1 cellular context compared by ENCODE assay signal in genomic region chr22:45503816-45504702, GRCh38.
TF ChIP-seq lines count a peak whose summit lies in the region.

No MANE protein-coding gene starts in this region.

TF ChIP-seq in HepG2, 621 proteins besides CTCF, POLR2A, EP300 and RAD21 (continued from another document):
- TF ChIP-seq HNRNPL (IDR thresholded peaks at IDR 0.05; ENCODE audit: low read depth, low read length) (0 out of 2 replicates have a peak, but pooled peaks have one; percentile 40), SKIL (CRISPR knock-in tag; IDR thresholded peaks at IDR 0.05; ENCODE audit: borderline replicate concordance) (no peak), SMC3 (IDR thresholded peaks at IDR 0.05; ENCODE audit: low read length) (no peak), NR2C2 (CRISPR knock-in tag; IDR thresholded peaks at IDR 0.05; ENCODE audit: borderline replicate concordance) (peak; percentile 74), FIP1L1 (IDR thresholded peaks at IDR 0.05; ENCODE audit: borderline replicate concordance, insufficient read depth, low read depth, low read length) (no peak), NR2F1 (CRISPR knock-in tag; IDR thresholded peaks at IDR 0.05) (peak; percentile 43 to 57; a peak in 2 of 4 replicates), HOXA3 (CRISPR knock-in tag; IDR thresholded peaks at IDR 0.05) (0 out of 2 replicates have a peak, but pooled peaks have one; percentile 22), BORCS8-MEF2B (CRISPR knock-in tag; IDR thresholded peaks at IDR 0.05) (0 out of 2 replicates have a peak, but pooled peaks have one; percentile 26), ZNF558 (CRISPR knock-in tag; IDR thresholded peaks at IDR 0.05; ENCODE audit: borderline replicate concordance) (0 out of 2 replicates have a peak, but pooled peaks have one; percentile 35), GATA4 (IDR thresholded peaks at IDR 0.05; ENCODE audit: borderline replicate concordance, low read depth) (no peak), ZNF687 (CRISPR knock-in tag; IDR thresholded peaks at IDR 0.05) (peak; percentile 84), FOXO4 (CRISPR knock-in tag; conservative IDR thresholded peaks at IDR 0.05) (0 out of 2 replicates have a peak, but pooled peaks have one; percentile 17), HES4 (CRISPR knock-in tag; IDR thresholded peaks at IDR 0.05; ENCODE audit: borderline replicate concordance) (0 out of 2 replicates have a peak, but pooled peaks have one; percentile 12), GFI1 (CRISPR knock-in tag; IDR thresholded peaks at IDR 0.05; ENCODE audit: borderline replicate concordance) (0 out of 2 replicates have a peak, but pooled peaks have one; percentile 24), MAX (IDR thresholded peaks at IDR 0.05) (peak; percentile 54), KDM5A (IDR thresholded peaks at IDR 0.05; ENCODE audit: borderline replicate concordance, low read length) (0 out of 2 replicates have a peak, but pooled peaks have one; percentile 19), CSRNP1 (CRISPR knock-in tag; IDR thresholded peaks at IDR 0.05) (0 out of 2 replicates have a peak, but pooled peaks have one; percentile 61)
TF ChIP-seq in HepG2: peak in this region for 28.
